In genomic region chr20:64104667-64105451, GRCh38 we compare ENCODE assay signal across 17 cellular contexts. TPM values are rescaled to one million over a fixed set of nuclear protein-coding genes. Genes with fewer than 3 reads are reported as not detected.
DNase-seq lines count a peak whose midpoint lies in the region; ATAC-seq and TF ChIP-seq lines count a peak whose summit lies in the region.
"Had no signal": no experiment of that assay in that cellular context is flagged by ENCODE, and none has a peak within 500 bp of the region (broad histone marks: within the 10 kb centered on the region; RNA-seq: fewer than 3 reads in every experiment).

No MANE protein-coding gene starts in this region.

- peaks cover 0 to 5% (median 0%) of the 10 kb centered on the region in 4 donors for H3K4me1 ChIP-seq in right lobe of liver

- no peak overlapping the region for H3K27ac Mint-ChIP-seq in activated CD8-positive, alpha-beta T cell treated with anti-CD3 and anti-CD28 coated beads for 36 hours
- no peak overlapping the region for H3K27ac Mint-ChIP-seq in activated CD8-positive, alpha-beta T cell treated with anti-CD3 and anti-CD28 coated beads, Interleukin-2, amount 10 ng/mL, durations not matched to agents 7 days and 5 days
- no peak overlapping the region for H3K27ac Mint-ChIP-seq in activated T-helper 2 cell treated with anti-CD3 and anti-CD28 coated beads, Interferon-gamma antibody, Interleukin-2, Interleukin-4, amounts not matched to agents 10 μg/mL and 5 μg/mL and 100 μg/mL, durations not matched to agents 14 hours and 24 hours and 36 hours
- H3K27ac Mint-ChIP-seq in stimulated activated naive CD8-positive, alpha-beta T cell treated with anti-CD3 and anti-CD28 coated beads, Interleukin-15, amount 100 ng/mL, for 72 hours = peak overlapping the region in 1 of 2 donors; percentile 9
- H3K27ac Mint-ChIP-seq: CD4-positive, CD25-positive, alpha-beta regulatory T cell had no signal

- peaks cover 0 to 9% of the 10 kb centered on the region in 2 donors for H3K27me3 ChIP-seq in right lobe of liver

- no peak overlapping the region for H3K4me3 Mint-ChIP-seq in activated CD8-positive, alpha-beta T cell treated with anti-CD3 and anti-CD28 coated beads for 36 hours
- no peak overlapping the region for H3K4me3 Mint-ChIP-seq in activated CD8-positive, alpha-beta T cell treated with anti-CD3 and anti-CD28 coated beads, Interleukin-2, amount 10 ng/mL, durations not matched to agents 7 days and 5 days
- no peak overlapping the region for H3K4me3 Mint-ChIP-seq in activated T-helper 2 cell treated with anti-CD3 and anti-CD28 coated beads, Interferon-gamma antibody, Interleukin-2, Interleukin-4, amounts not matched to agents 10 μg/mL and 5 μg/mL and 100 μg/mL, durations not matched to agents 14 hours and 24 hours and 36 hours (ENCODE audit: low read depth)
- H3K4me3 Mint-ChIP-seq in stimulated activated naive CD8-positive, alpha-beta T cell treated with anti-CD3 and anti-CD28 coated beads, Interleukin-15, amount 100 ng/mL, for 72 hours = no peak overlapping the region
- H3K4me3 Mint-ChIP-seq: CD4-positive, CD25-positive, alpha-beta regulatory T cell had no signal

- no peaks in the 10 kb centered on the region for H3K9me3 Mint-ChIP-seq in activated CD8-positive, alpha-beta T cell treated with anti-CD3 and anti-CD28 coated beads for 36 hours
- H3K9me3 Mint-ChIP-seq in activated CD8-positive, alpha-beta T cell treated with anti-CD3 and anti-CD28 coated beads, Interleukin-2, amount 10 ng/mL, durations not matched to agents 7 days and 5 days (ENCODE audit: insufficient read depth) = no peaks in the 10 kb centered on the region
- H3K9me3 Mint-ChIP-seq in activated T-helper 2 cell treated with anti-CD3 and anti-CD28 coated beads, Interferon-gamma antibody, Interleukin-2, Interleukin-4, amounts not matched to agents 10 μg/mL and 5 μg/mL and 100 μg/mL, durations not matched to agents 14 hours and 24 hours and 36 hours = no peaks in the 10 kb centered on the region
- H3K9me3 Mint-ChIP-seq in stimulated activated naive CD8-positive, alpha-beta T cell treated with anti-CD3 and anti-CD28 coated beads, Interleukin-15, amount 100 ng/mL, for 72 hours = no peaks in the 10 kb centered on the region
- H3K9me3 Mint-ChIP-seq: CD4-positive, CD25-positive, alpha-beta regulatory T cell had no signal

- H3K36me3 Mint-ChIP-seq in activated CD8-positive, alpha-beta T cell treated with anti-CD3 and anti-CD28 coated beads for 36 hours (ENCODE audit: low read depth) = no peaks in the 10 kb centered on the region
- H3K36me3 Mint-ChIP-seq in activated CD8-positive, alpha-beta T cell treated with anti-CD3 and anti-CD28 coated beads, Interleukin-2, amount 10 ng/mL, durations not matched to agents 7 days and 5 days (ENCODE audit: low read depth) = no peaks in the 10 kb centered on the region
- H3K36me3 Mint-ChIP-seq in activated T-helper 2 cell treated with anti-CD3 and anti-CD28 coated beads, Interferon-gamma antibody, Interleukin-2, Interleukin-4, amounts not matched to agents 10 μg/mL and 5 μg/mL and 100 μg/mL, durations not matched to agents 14 hours and 24 hours and 36 hours (ENCODE audit: low read depth) = no peaks in the 10 kb centered on the region
- H3K36me3 Mint-ChIP-seq: CD4-positive, CD25-positive, alpha-beta regulatory T cell had no signal

- peaks cover 14% of the 10 kb centered on the region for H3K27me3 Mint-ChIP-seq in activated CD8-positive, alpha-beta T cell treated with anti-CD3 and anti-CD28 coated beads for 36 hours
- H3K27me3 Mint-ChIP-seq in activated CD8-positive, alpha-beta T cell treated with anti-CD3 and anti-CD28 coated beads, Interleukin-2, amount 10 ng/mL, durations not matched to agents 7 days and 5 days (ENCODE audit: low read depth) = peaks cover 23% of the 10 kb centered on the region
- H3K27me3 Mint-ChIP-seq in activated T-helper 2 cell treated with anti-CD3 and anti-CD28 coated beads, Interferon-gamma antibody, Interleukin-2, Interleukin-4, amounts not matched to agents 10 μg/mL and 5 μg/mL and 100 μg/mL, durations not matched to agents 14 hours and 24 hours and 36 hours (ENCODE audit: low read depth) = peaks cover 24% of the 10 kb centered on the region
- H3K27me3 Mint-ChIP-seq in stimulated activated naive CD8-positive, alpha-beta T cell treated with anti-CD3 and anti-CD28 coated beads, Interleukin-15, amount 100 ng/mL, for 72 hours = peaks cover 32% of the 10 kb centered on the region

- CTCF ChIA-PET in activated CD8-positive, alpha-beta T cell treated with anti-CD3 and anti-CD28 coated beads for 36 hours (lab: Charles Lee) = no interaction called here
- CTCF ChIA-PET in activated CD8-positive, alpha-beta T cell treated with anti-CD3 and anti-CD28 coated beads, Interleukin-2, amount 10 ng/mL, durations not matched to agents 7 days and 5 days (lab: Charles Lee) = no interaction called here

- H3K4me1 Mint-ChIP-seq in activated CD8-positive, alpha-beta T cell treated with anti-CD3 and anti-CD28 coated beads for 36 hours (ENCODE audit: low read depth) = peaks cover 20% of the 10 kb centered on the region
- H3K4me1 Mint-ChIP-seq in activated CD8-positive, alpha-beta T cell treated with anti-CD3 and anti-CD28 coated beads, Interleukin-2, amount 10 ng/mL, durations not matched to agents 7 days and 5 days (ENCODE audit: low read depth) = peaks cover 20% of the 10 kb centered on the region
- peaks cover 2% of the 10 kb centered on the region for H3K4me1 Mint-ChIP-seq in activated T-helper 2 cell treated with anti-CD3 and anti-CD28 coated beads, Interferon-gamma antibody, Interleukin-2, Interleukin-4, amounts not matched to agents 10 μg/mL and 5 μg/mL and 100 μg/mL, durations not matched to agents 14 hours and 24 hours and 36 hours (ENCODE audit: low read depth)
- H3K4me1 Mint-ChIP-seq in stimulated activated naive CD8-positive, alpha-beta T cell treated with anti-CD3 and anti-CD28 coated beads, Interleukin-15, amount 100 ng/mL, for 72 hours = peaks cover 38% of the 10 kb centered on the region

- intact Hi-C loops in activated CD8-positive, alpha-beta T cell treated with anti-CD3 and anti-CD28 coated beads for 36 hours (cut with micrococcal nuclease) = no loop called here
- intact Hi-C loops in activated T-helper 2 cell treated with anti-CD3 and anti-CD28 coated beads, Interferon-gamma antibody, Interleukin-2, Interleukin-4, amounts not matched to agents 10 μg/mL and 5 μg/mL and 100 μg/mL, durations not matched to agents 14 hours and 24 hours and 36 hours (cut with micrococcal nuclease) = no loop called here
- intact Hi-C loops in right lobe of liver (cut with DNase I) = no loop called here

- H3K4me3 ChIP-seq in right lobe of liver = no peak overlapping the region
- H3K4me3 ChIP-seq: A549, upper lobe of left lung had no signal

- no peak for ATAC-seq in activated CD8-positive, alpha-beta T cell treated with anti-CD3 and anti-CD28 coated beads for 36 hours
- no peak for ATAC-seq in activated CD8-positive, alpha-beta T cell treated with anti-CD3 and anti-CD28 coated beads, Interleukin-2, amount 10 ng/mL, durations not matched to agents 7 days and 5 days
- ATAC-seq in right lobe of liver (no peak), GM21723 (IDR thresholded peaks at IDR 0.05; ENCODE audit: unreplicated experiment) (no peak), HG03196 (IDR thresholded peaks at IDR 0.05; ENCODE audit: unreplicated experiment) (no peak)
- no peak for ATAC-seq in stimulated activated naive CD8-positive, alpha-beta T cell treated with anti-CD3 and anti-CD28 coated beads, Interleukin-15, amount 100 ng/mL, for 72 hours
- ATAC-seq: A549, PC-3 had no signal

- POLR2A ChIA-PET in activated CD8-positive, alpha-beta T cell treated with anti-CD3 and anti-CD28 coated beads for 36 hours (lab: Charles Lee) = interaction anchor here (1.0 kb wide), 1 partner anchor 21 kb away, joined by 3 read pairs; no protein-coding TSS in a partner anchor
- POLR2A ChIA-PET in activated CD8-positive, alpha-beta T cell treated with anti-CD3 and anti-CD28 coated beads, Interleukin-2, amount 10 ng/mL, durations not matched to agents 7 days and 5 days (lab: Charles Lee) = no interaction called here

- 77% methylated on average over 8 of the region's 25 CpGs for WGBS in right lobe of liver (ENCODE audit: insufficient coverage, low coverage, low lambda C conversion rate, missing lambda C conversion rate)

- DNase-seq in activated CD8-positive, alpha-beta T cell treated with anti-CD3 and anti-CD28 coated beads for 36 hours = peak; percentile 1
- no peak for DNase-seq in activated CD8-positive, alpha-beta T cell treated with anti-CD3 and anti-CD28 coated beads, Interleukin-2, amount 10 ng/mL, durations not matched to agents 7 days and 5 days
- DNase-seq in activated T-helper 2 cell treated with anti-CD3 and anti-CD28 coated beads, Interferon-gamma antibody, Interleukin-2, Interleukin-4, amounts not matched to agents 10 μg/mL and 5 μg/mL and 100 μg/mL, durations not matched to agents 14 hours and 24 hours and 36 hours (ENCODE audit: low spot score) = peak; percentile 7
- DNase-seq in right lobe of liver (peak; percentile 13 to 40 (median 40)), NCI-H2171 (lab: John Stamatoyannopoulos, UW) (no peak)
- peak; percentile 2 to 8 for DNase-seq in stimulated activated naive CD8-positive, alpha-beta T cell treated with anti-CD3 and anti-CD28 coated beads, Interleukin-15, amount 100 ng/mL, for 72 hours
- DNase-seq: CD4-positive, CD25-positive, alpha-beta regulatory T cell; DMS79; midbrain; NCI-H748 treated with DMSO at 0.1 percent for 48 hours; PC-3 had no signal

- H3K9me3 ChIP-seq in right lobe of liver = no peaks in the 10 kb centered on the region
- H3K9me3 ChIP-seq: A549, upper lobe of left lung had no signal

- no peak for TF ChIP-seq CTCF in activated CD8-positive, alpha-beta T cell treated with anti-CD3 and anti-CD28 coated beads for 36 hours (IDR thresholded peaks at IDR 0.05)
- no peak for TF ChIP-seq CTCF in right lobe of liver (IDR thresholded peaks at IDR 0.05)

- no peak for TF ChIP-seq POLR2A in right lobe of liver (IDR thresholded peaks at IDR 0.05)

- no peak overlapping the region for H3K27ac ChIP-seq in right lobe of liver
- H3K27ac ChIP-seq: A549, upper lobe of left lung had no signal

- H3K36me3 ChIP-seq in right lobe of liver = no peaks in the 10 kb centered on the region
- H3K36me3 ChIP-seq: upper lobe of left lung had no signal

RNA-seq across cellular contexts. Expression of gene NPBWR2, which starts 2.5 kb away (rescaled TPM):
- not detected for total RNA-seq in activated CD8-positive, alpha-beta T cell treated with anti-CD3 and anti-CD28 coated beads for 36 hours
- not detected for total RNA-seq in activated CD8-positive, alpha-beta T cell treated with anti-CD3 and anti-CD28 coated beads, Interleukin-2, amount 10 ng/mL, durations not matched to agents 7 days and 5 days
- total RNA-seq in activated T-helper 2 cell treated with anti-CD3 and anti-CD28 coated beads, Interferon-gamma antibody, Interleukin-2, Interleukin-4, amounts not matched to agents 10 μg/mL and 5 μg/mL and 100 μg/mL, durations not matched to agents 14 hours and 24 hours and 36 hours = not detected in 2 replicates
- not detected for total RNA-seq in right lobe of liver
- total RNA-seq: activated CD8-positive, alpha-beta memory T cell treated with anti-CD3 and anti-CD28 coated beads for 36 hours; CD4-positive, CD25-positive, alpha-beta regulatory T cell; PC-3; skeletal muscle tissue; upper lobe of left lung had no signal

RNA-seq across cellular contexts. Expression of gene LKAAEAR1, which starts 20.7 kb away (rescaled TPM):
- under 1 TPM; 0.43 TPM for total RNA-seq in activated CD8-positive, alpha-beta T cell treated with anti-CD3 and anti-CD28 coated beads for 36 hours
- total RNA-seq in activated CD8-positive, alpha-beta T cell treated with anti-CD3 and anti-CD28 coated beads, Interleukin-2, amount 10 ng/mL, durations not matched to agents 7 days and 5 days = under 1 TPM; 0.34 to 0.61 TPM
- total RNA-seq in activated T-helper 2 cell treated with anti-CD3 and anti-CD28 coated beads, Interferon-gamma antibody, Interleukin-2, Interleukin-4, amounts not matched to agents 10 μg/mL and 5 μg/mL and 100 μg/mL, durations not matched to agents 14 hours and 24 hours and 36 hours = 0.21 and 0.25 TPM in 2 replicates
- total RNA-seq in right lobe of liver = not detected
- total RNA-seq: CD4-positive, CD25-positive, alpha-beta regulatory T cell had no signal

RNA-seq across cellular contexts. Expression of gene OPRL1, which starts 25.0 kb away (rescaled TPM):
- under 1 TPM; 0.61 to 0.63 TPM for total RNA-seq in activated CD8-positive, alpha-beta T cell treated with anti-CD3 and anti-CD28 coated beads for 36 hours
- 1 to 10 TPM; 1.5 to 2.0 TPM for total RNA-seq in activated CD8-positive, alpha-beta T cell treated with anti-CD3 and anti-CD28 coated beads, Interleukin-2, amount 10 ng/mL, durations not matched to agents 7 days and 5 days
- total RNA-seq in activated T-helper 2 cell treated with anti-CD3 and anti-CD28 coated beads, Interferon-gamma antibody, Interleukin-2, Interleukin-4, amounts not matched to agents 10 μg/mL and 5 μg/mL and 100 μg/mL, durations not matched to agents 14 hours and 24 hours and 36 hours = 0.32 and 0.41 TPM in 2 replicates
- total RNA-seq in right lobe of liver = under 1 TPM in 5 of 6 experiments, not detected in 1; 0.13 to 0.32 (median 0.25) TPM

RNA-seq across cellular contexts. Expression of gene RGS19, which starts 25.5 kb away (rescaled TPM):
- 10 to 100 TPM; 42.5 to 44.1 TPM for total RNA-seq in activated CD8-positive, alpha-beta T cell treated with anti-CD3 and anti-CD28 coated beads for 36 hours
- 100 to 1,000 TPM; 130 to 135 TPM for total RNA-seq in activated CD8-positive, alpha-beta T cell treated with anti-CD3 and anti-CD28 coated beads, Interleukin-2, amount 10 ng/mL, durations not matched to agents 7 days and 5 days
- 42.0 and 43.3 TPM in 2 replicates for total RNA-seq in activated T-helper 2 cell treated with anti-CD3 and anti-CD28 coated beads, Interferon-gamma antibody, Interleukin-2, Interleukin-4, amounts not matched to agents 10 μg/mL and 5 μg/mL and 100 μg/mL, durations not matched to agents 14 hours and 24 hours and 36 hours
- total RNA-seq in right lobe of liver = 10 to 100 TPM in 2 of 6 experiments, 1 to 10 TPM in 4; 2.6 to 10.9 (median 5.7) TPM

RNA-seq across cellular contexts. Expression of gene TCEA2, which starts 41.9 kb away (rescaled TPM):
- total RNA-seq in activated CD8-positive, alpha-beta T cell treated with anti-CD3 and anti-CD28 coated beads for 36 hours = 10 to 100 TPM; 30.0 to 33.0 TPM
- 10 to 100 TPM; 49.6 to 55.3 TPM for total RNA-seq in activated CD8-positive, alpha-beta T cell treated with anti-CD3 and anti-CD28 coated beads, Interleukin-2, amount 10 ng/mL, durations not matched to agents 7 days and 5 days
- 49.0 and 49.9 TPM in 2 replicates for total RNA-seq in activated T-helper 2 cell treated with anti-CD3 and anti-CD28 coated beads, Interferon-gamma antibody, Interleukin-2, Interleukin-4, amounts not matched to agents 10 μg/mL and 5 μg/mL and 100 μg/mL, durations not matched to agents 14 hours and 24 hours and 36 hours
- 10 to 100 TPM; 14.8 to 45.6 (median 28.6) TPM for total RNA-seq in right lobe of liver

Comparison
In these comparisons a context has a peak if more than half of its experiments do, and no peak if none do; other contexts are left out.
1. DNase-seq: peak in activated CD8-positive, alpha-beta T cell treated with anti-CD3 and anti-CD28 coated beads for 36 hours (single experiment), activated T-helper 2 cell treated with anti-CD3 and anti-CD28 coated beads, Interferon-gamma antibody, Interleukin-2, Interleukin-4, amounts not matched to agents 10 μg/mL and 5 μg/mL and 100 μg/mL, durations not matched to agents 14 hours and 24 hours and 36 hours (single experiment), right lobe of liver (3 of 3) and stimulated activated naive CD8-positive, alpha-beta T cell treated with anti-CD3 and anti-CD28 coated beads, Interleukin-15, amount 100 ng/mL, for 72 hours (2 of 2); none in activated CD8-positive, alpha-beta T cell treated with anti-CD3 and anti-CD28 coated beads, Interleukin-2, amount 10 ng/mL, durations not matched to agents 7 days and 5 days (single experiment) and NCI-H2171 (single experiment).